Comparison of ENCODE assay signal across 37 cellular contexts in genomic region chr11:74205181-74205580, GRCh38.
"Had no signal": no experiment of that assay in that cellular context is flagged by ENCODE, and none has a peak within 500 bp of the region (broad histone marks: within the 10 kb centered on the region; RNA-seq: fewer than 3 reads in every experiment).

No MANE protein-coding gene starts in this region.

- H3K36me3 ChIP-seq: breast epithelium, colonic mucosa had no signal

- H3K27ac Mint-ChIP-seq: activated CD4-positive, alpha-beta T cell treated with anti-CD3 and anti-CD28 coated beads for 36 hours; activated CD8-positive, alpha-beta T cell treated with anti-CD3 and anti-CD28 coated beads for 36 hours; activated naive CD4-positive, alpha-beta T cell treated with anti-CD3 and anti-CD28 coated beads for 36 hours; activated naive CD8-positive, alpha-beta T cell treated with anti-CD3 and anti-CD28 coated beads for 36 hours; activated naive CD8-positive, alpha-beta T cell treated with anti-CD3 and anti-CD28 coated beads, Interleukin-2, amount 50 U/mL, for 24 hours; activated T-helper 1 cell treated with anti-CD3 and anti-CD28 coated beads, Interleukin-12 subunit alpha, Interleukin-12 subunit beta, Interleukin-2, Interleukin-4 antibody, amounts not matched to agents 30 ng/mL and 10 ng/mL and 1 ng/mL, durations not matched to agents 14 hours and 24 hours and 36 hours; activated T-helper 2 cell treated with anti-CD3 and anti-CD28 coated beads, Interferon-gamma antibody, Interleukin-2, Interleukin-4, amounts not matched to agents 10 μg/mL and 5 μg/mL and 100 μg/mL, durations not matched to agents 14 hours and 24 hours and 36 hours; brain; dendritic cell treated with granulocyte-macrophage colony-stimulating factor and Interleukin-4, amounts not matched to agents 40 ng/mL and 50 ng/mL, for 4 days; endodermal cell; T-helper 17 cell; T-helper 2 cell treated with Interferon-gamma antibody and Interleukin-4, amounts not matched to agents 5 μg/mL and 100 μg/mL, for 36 hours had no signal

- H3K27me3 ChIP-seq: adrenal gland, breast epithelium, cardiac muscle cell, colonic mucosa, dorsolateral prefrontal cortex, esophagus muscularis mucosa, foreskin keratinocyte, gastrocnemius medialis, heart left ventricle had no signal

- H3K9me3 Mint-ChIP-seq: activated CD8-positive, alpha-beta T cell treated with anti-CD3 and anti-CD28 coated beads for 36 hours; activated naive CD4-positive, alpha-beta T cell treated with anti-CD3 and anti-CD28 coated beads for 36 hours; activated naive CD4-positive, alpha-beta T cell treated with anti-CD3 and anti-CD28 coated beads, Interleukin-2, amount 50 U/mL, for 24 hours; activated naive CD8-positive, alpha-beta T cell treated with anti-CD3 and anti-CD28 coated beads for 36 hours; activated naive CD8-positive, alpha-beta T cell treated with anti-CD3 and anti-CD28 coated beads, Interleukin-2, amount 50 U/mL, for 24 hours; activated T-helper 1 cell treated with anti-CD3 and anti-CD28 coated beads, Interleukin-12 subunit alpha, Interleukin-12 subunit beta, Interleukin-2, Interleukin-4 antibody, amounts not matched to agents 30 ng/mL and 10 ng/mL and 1 ng/mL, durations not matched to agents 14 hours and 24 hours and 36 hours; activated T-helper 2 cell treated with anti-CD3 and anti-CD28 coated beads, Interferon-gamma antibody, Interleukin-2, Interleukin-4, amounts not matched to agents 10 μg/mL and 5 μg/mL and 100 μg/mL, durations not matched to agents 14 hours and 24 hours and 36 hours; brain; dendritic cell treated with granulocyte-macrophage colony-stimulating factor and Interleukin-4, amounts not matched to agents 40 ng/mL and 50 ng/mL, for 4 days; endodermal cell; T-helper 2 cell treated with Interferon-gamma antibody and Interleukin-4, amounts not matched to agents 5 μg/mL and 100 μg/mL, for 36 hours had no signal

- H3K27me3 Mint-ChIP-seq: activated CD4-positive, alpha-beta T cell treated with anti-CD3 and anti-CD28 coated beads for 36 hours; activated CD8-positive, alpha-beta T cell treated with anti-CD3 and anti-CD28 coated beads for 36 hours; activated naive CD4-positive, alpha-beta T cell treated with anti-CD3 and anti-CD28 coated beads, Interleukin-2, amount 50 U/mL, for 24 hours; activated naive CD8-positive, alpha-beta T cell treated with anti-CD3 and anti-CD28 coated beads for 36 hours; activated naive CD8-positive, alpha-beta T cell treated with anti-CD3 and anti-CD28 coated beads, Interleukin-2, amount 50 U/mL, for 24 hours; brain; dendritic cell treated with granulocyte-macrophage colony-stimulating factor and Interleukin-4, amounts not matched to agents 40 ng/mL and 50 ng/mL, for 4 days; T-helper 17 cell had no signal

- DNase-seq: activated CD4-positive, alpha-beta T cell treated with anti-CD3 and anti-CD28 coated beads for 36 hours; activated CD4-positive, alpha-beta T cell treated with anti-CD3 and anti-CD28 coated beads, Interleukin-2, amount 50 U/mL, for 1 hour; activated CD4-positive, alpha-beta T cell treated with anti-CD3 and anti-CD28 coated beads, Interleukin-2, amount 50 U/mL, for 48 hours; activated CD4-positive, CD25-positive, alpha-beta regulatory T cell; activated CD4-positive, CD25-positive, alpha-beta regulatory T cell treated with anti-CD3 and anti-CD28 coated beads, Interleukin-2, amount 50 U/mL, for 72 hours; activated CD8-positive, alpha-beta memory T cell treated with anti-CD3 and anti-CD28 coated beads for 24 hours; activated CD8-positive, alpha-beta T cell treated with anti-CD3 and anti-CD28 coated beads for 36 hours; activated effector memory CD4-positive, alpha-beta T cell treated with anti-CD3 and anti-CD28 coated beads, Interleukin-2, amount 50 U/mL, for 16 hours; activated naive CD4-positive, alpha-beta T cell treated with anti-CD3 and anti-CD28 coated beads for 36 hours; activated naive CD8-positive, alpha-beta T cell treated with anti-CD3 and anti-CD28 coated beads for 36 hours; activated naive CD8-positive, alpha-beta T cell treated with anti-CD3 and anti-CD28 coated beads, Interleukin-2, amount 50 U/mL, for 24 hours; activated T-cell treated with anti-CD3 and anti-CD28 coated beads, Interleukin-2, amount 50 U/mL, for 48 hours; adrenal gland; amygdala; aorta; central memory CD4-positive, alpha-beta T cell; cerebellar nuclear complex; colonic mucosa; dorsolateral prefrontal cortex; effector memory CD4-positive, alpha-beta T cell; endodermal cell; foreskin keratinocyte; gastrocnemius medialis; glutamatergic neuron; heart left ventricle; T-helper 1 cell; T-helper 17 cell; T1000 had no signal

- H3K4me1 Mint-ChIP-seq: activated naive CD4-positive, alpha-beta T cell treated with anti-CD3 and anti-CD28 coated beads, Interleukin-2, amount 50 U/mL, for 24 hours had no signal

- ATAC-seq: activated CD4-positive, alpha-beta T cell treated with anti-CD3 and anti-CD28 coated beads for 36 hours; activated CD8-positive, alpha-beta T cell treated with anti-CD3 and anti-CD28 coated beads for 36 hours; activated naive CD8-positive, alpha-beta T cell treated with anti-CD3 and anti-CD28 coated beads, Interleukin-2, amount 50 U/mL, for 24 hours; foreskin keratinocyte; gastrocnemius medialis; heart left ventricle; T-helper 17 cell had no signal

- H3K27ac ChIP-seq: adrenal gland, breast epithelium, cardiac muscle cell, colonic mucosa, dorsolateral prefrontal cortex, esophagus muscularis mucosa, foreskin keratinocyte, gastrocnemius medialis, heart left ventricle had no signal

- H3K4me3 ChIP-seq: adrenal gland, breast epithelium, cardiac muscle cell, colonic mucosa, dorsolateral prefrontal cortex, esophagus muscularis mucosa, gastrocnemius medialis, heart left ventricle had no signal

- H3K4me3 Mint-ChIP-seq: activated CD4-positive, alpha-beta T cell treated with anti-CD3 and anti-CD28 coated beads for 36 hours; activated CD8-positive, alpha-beta T cell treated with anti-CD3 and anti-CD28 coated beads for 36 hours; activated naive CD4-positive, alpha-beta T cell treated with anti-CD3 and anti-CD28 coated beads for 36 hours; activated naive CD4-positive, alpha-beta T cell treated with anti-CD3 and anti-CD28 coated beads, Interleukin-2, amount 50 U/mL, for 24 hours; activated naive CD8-positive, alpha-beta T cell treated with anti-CD3 and anti-CD28 coated beads for 36 hours; activated naive CD8-positive, alpha-beta T cell treated with anti-CD3 and anti-CD28 coated beads, Interleukin-2, amount 50 U/mL, for 24 hours; activated T-helper 1 cell treated with anti-CD3 and anti-CD28 coated beads, Interleukin-12 subunit alpha, Interleukin-12 subunit beta, Interleukin-2, Interleukin-4 antibody, amounts not matched to agents 30 ng/mL and 10 ng/mL and 1 ng/mL, durations not matched to agents 14 hours and 24 hours and 36 hours; brain; dendritic cell treated with granulocyte-macrophage colony-stimulating factor and Interleukin-4, amounts not matched to agents 40 ng/mL and 50 ng/mL, for 4 days; endodermal cell; T-helper 17 cell; T-helper 2 cell treated with Interferon-gamma antibody and Interleukin-4, amounts not matched to agents 5 μg/mL and 100 μg/mL, for 36 hours had no signal

- H3K4me1 ChIP-seq: breast epithelium, colonic mucosa, esophagus muscularis mucosa, foreskin keratinocyte, heart left ventricle had no signal

- H3K9me3 ChIP-seq: adrenal gland, breast epithelium, colonic mucosa, esophagus muscularis mucosa, gastrocnemius medialis, heart left ventricle had no signal
